In genomic region chr1:83998205-83998598, GRCh38 we compare ENCODE assay signal across 8 cellular contexts. TPM values are rescaled to one million over a fixed set of nuclear protein-coding genes. Genes with fewer than 3 reads are reported as not detected.
A peak's percentile ranks its signal among the peaks of the same experiment; 100 is the strongest.
DNase-seq lines count a peak whose midpoint lies in the region; ATAC-seq and TF ChIP-seq lines count a peak whose summit lies in the region.

No MANE protein-coding gene starts in this region.

- DNase-seq in astrocyte of the spinal cord (ENCODE audit: low read depth, low spot score) (peak; percentile 17), medulla oblongata (ENCODE audit: extremely low spot score) (peak; percentile 57), mesenteric fat pad (ENCODE audit: low spot score) (no peak), EL (no peak)

- no peak overlapping the region for H3K9ac ChIP-seq in HUES48 (ENCODE audit: low read depth, low read length)

- peaks cover 24% of the 10 kb centered on the region for H3K4me1 ChIP-seq in ACC112 (ENCODE audit: control insufficient read depth, insufficient read depth, low read length, unreplicated experiment)
- peaks cover 6% of the 10 kb centered on the region for H3K4me1 ChIP-seq in HUES48 (ENCODE audit: control insufficient read depth, insufficient read depth, low read length)
- no peaks in the 10 kb centered on the region for H3K4me1 ChIP-seq in urinary bladder (ENCODE audit: insufficient read depth)

- H3K4me3 ChIP-seq in ACC112 (ENCODE audit: low read depth, low read length) (peak overlapping the region; percentile 94), HUES48 (ENCODE audit: low read depth, low read length) (peak overlapping the region; percentile 94), astrocyte of the spinal cord (ENCODE audit: low read depth, low read length) (peak overlapping the region; percentile 75), urinary bladder (ENCODE audit: low read depth, low read length) (peak overlapping the region; percentile 60)

- H3K36me3 ChIP-seq in ACC112 (ENCODE audit: insufficient read depth, low read length) (no peaks in the 10 kb centered on the region), HUES48 (ENCODE audit: control insufficient read depth, insufficient read depth, low read length) (no peaks in the 10 kb centered on the region), urinary bladder (ENCODE audit: insufficient read depth) (no peaks in the 10 kb centered on the region)

- 11% methylated on average over 12 of the region's 12 CpGs for WGBS in urinary bladder

- in situ Hi-C loops in astrocyte of the spinal cord (cut with HindIII; ENCODE audit: low sequenced_read_pairs), result no loop called here

- peak overlapping the region; percentile 95 for H2AFZ ChIP-seq in ACC112 (ENCODE audit: low read length, unreplicated experiment)

- no peaks in the 10 kb centered on the region for H3K9me3 ChIP-seq in HUES48 (ENCODE audit: control insufficient read depth, insufficient read depth, low read length)

- TF ChIP-seq CTCF in astrocyte of the spinal cord (IDR thresholded peaks at IDR 0.05; ENCODE audit: low read depth, low read length), result no peak

- H3K79me2 ChIP-seq in ACC112 (ENCODE audit: control insufficient read depth, insufficient read depth, low read length, unreplicated experiment), result peaks cover 5% of the 10 kb centered on the region

- no peaks in the 10 kb centered on the region for H3K27me3 ChIP-seq in ACC112 (ENCODE audit: insufficient read depth, low read length)
- H3K27me3 ChIP-seq in HUES48 (ENCODE audit: control insufficient read depth, insufficient read depth, low read length), result peaks cover 77% of the 10 kb centered on the region

- H3K27ac ChIP-seq in ACC112 (ENCODE audit: low read depth, low read length), result no peak overlapping the region
- no peak overlapping the region for H3K27ac ChIP-seq in HUES48 (ENCODE audit: low read depth, low read length)
- H3K27ac ChIP-seq in urinary bladder (ENCODE audit: low read depth), result no peak overlapping the region

- no peak for ATAC-seq in HG03354 (IDR thresholded peaks at IDR 0.05; ENCODE audit: poor library complexity, severe bottlenecking, unreplicated experiment)

RNA-seq across cellular contexts. Expression of gene TTLL7, which starts 0.7 kb away (rescaled TPM):
- 58.5 TPM for total RNA-seq in urinary bladder
- 11.4 TPM for polyA plus RNA-seq in urinary bladder
- total RNA-seq in mesenteric fat pad, result 8.8 TPM

Comparison
In these comparisons a context has a peak if more than half of its experiments do, and no peak if none do; other contexts are left out.
1. DNase-seq: peak in astrocyte of the spinal cord (single experiment) and medulla oblongata (single experiment); none in mesenteric fat pad (single experiment) and EL (single experiment).
2. Peak in every context shown above with its lines, with median percentiles within 50 percentile points of each other: H3K4me3 ChIP-seq.